8 cellular contexts compared by ENCODE assay signal in genomic region chr15:88704791-88705768, GRCh38.
DNase-seq lines count a peak whose midpoint lies in the region; ATAC-seq, FAIRE-seq and TF ChIP-seq lines count a peak whose summit lies in the region.

No MANE protein-coding gene starts in this region.

- H3K9me3 ChIP-seq in BE2C, result no peaks in the 10 kb centered on the region
- H3K9me3 ChIP-seq in endothelial cell of umbilical vein (replicated peaks; ENCODE audit: control insufficient read depth, insufficient read depth, low read length), result no peaks in the 10 kb centered on the region
- no peaks in the 10 kb centered on the region for H3K9me3 ChIP-seq in mesodermal cell (ENCODE audit: control insufficient read depth, low read length)
- H3K9me3 ChIP-seq in testis, result no peaks in the 10 kb centered on the region

- H3K9ac ChIP-seq in endothelial cell of umbilical vein (replicated peaks; ENCODE audit: extremely low read depth, insufficient read depth, low read length), result no peak overlapping the region

- H3K4me2 ChIP-seq in endothelial cell of umbilical vein (ENCODE audit: insufficient read depth, low read length), result peak overlapping the region; percentile 27

- POLR2A ChIA-PET in endothelial cell of umbilical vein (lab: Charles Lee), result no interaction called here

- TF ChIP-seq POLR2A in endothelial cell of umbilical vein (IDR thresholded peaks at IDR 0.05; ENCODE audit: low read depth, low read length), result no peak
- TF ChIP-seq POLR2A in testis (IDR thresholded peaks at IDR 0.05), result no peak

- CTCF ChIA-PET in endothelial cell of umbilical vein (lab: Charles Lee), result no interaction called here

- TF ChIP-seq CTCF in BE2C (IDR thresholded peaks at IDR 0.05; ENCODE audit: low read depth, low read length), result no peak
- TF ChIP-seq CTCF in endothelial cell of umbilical vein (IDR thresholded peaks at IDR 0.05; ENCODE audit: extremely low read depth in 1 of 2, insufficient read depth in 1 of 2, low read depth in 1 of 2, low read length in 2 of 2), result no peak
- TF ChIP-seq CTCF in testis (IDR thresholded peaks at IDR 0.05), result no peak

- no TSS peak for BruUV-seq in endothelial cell of umbilical vein (replicated peaks; lab: Mats Ljungman, UMichigan)

- H3K36me3 ChIP-seq in BE2C, result no peaks in the 10 kb centered on the region
- H3K36me3 ChIP-seq in endothelial cell of umbilical vein (ENCODE audit: control insufficient read depth in 2 of 2, extremely low read depth in 1 of 2, insufficient read depth in 2 of 2, low read length in 2 of 2), result no peaks in the 10 kb centered on the region
- no peaks in the 10 kb centered on the region for H3K36me3 ChIP-seq in mesodermal cell (ENCODE audit: control insufficient read depth, insufficient read depth, low read length)
- H3K36me3 ChIP-seq in testis (ENCODE audit: low read depth, missing control alignments), result no peaks in the 10 kb centered on the region

- WGBS in mesodermal cell (ENCODE audit: insufficient coverage in 2 of 2), 2 experiments, result 6 to 7% methylated on average over 45 to 48 of the region's 60 CpGs
- WGBS in testis, 2 donors, result 2 to 3% methylated on average over 59 of the region's 60 CpGs

- no peaks in the 10 kb centered on the region for H3K79me2 ChIP-seq in endothelial cell of umbilical vein (ENCODE audit: control insufficient read depth, insufficient read depth, low read length)

- H4K20me1 ChIP-seq in endothelial cell of umbilical vein (replicated peaks; ENCODE audit: control insufficient read depth, extremely low read depth, insufficient read depth, low read length), result no peaks in the 10 kb centered on the region

- H3K27me3 ChIP-seq in BE2C, result peaks cover 4% of the 10 kb centered on the region
- H3K27me3 ChIP-seq in endothelial cell of umbilical vein (ENCODE audit: control insufficient read depth in 2 of 2, insufficient read depth in 2 of 2, low read length in 2 of 2), result peaks cover 8 to 21% of the 10 kb centered on the region in 2 experiments
- no peaks in the 10 kb centered on the region for H3K27me3 ChIP-seq in testis

- H2AFZ ChIP-seq in endothelial cell of umbilical vein (ENCODE audit: low read depth, low read length), result peak overlapping the region; percentile 26

- H3K27ac ChIP-seq in endothelial cell of umbilical vein (ENCODE audit: insufficient read depth, low read depth, low read length) (no peak overlapping the region), mesodermal cell (ENCODE audit: low read depth, low read length, severe bottlenecking) (no peak overlapping the region), testis (no peak overlapping the region)

- intact Hi-C loops in endothelial cell of umbilical vein (cut with micrococcal nuclease), result loop anchor here (5.0 kb wide), 1 partner anchor 48 kb away; no protein-coding TSS in a partner anchor
- intact Hi-C loops in testis (cut with DNase I; ENCODE audit: low total_unique reads), result no loop called here

- H3K4me1 ChIP-seq in BE2C (no peaks in the 10 kb centered on the region; the same call in 1 of the 2 replicates), endothelial cell of umbilical vein (ENCODE audit: control insufficient read depth, extremely low read depth, insufficient read depth, low read length) (peaks cover 10% of the 10 kb centered on the region), mesodermal cell (ENCODE audit: control insufficient read depth, insufficient read depth, low read length, poor library complexity, severe bottlenecking) (no peaks in the 10 kb centered on the region), testis (no peaks in the 10 kb centered on the region)

- FAIRE-seq in endothelial cell of umbilical vein (lab: Jason Lieb, UNC), result no peak

- H3K4me3 ChIP-seq in BE2C (ENCODE audit: low read depth, low read length) (peak overlapping the region; percentile 45), endothelial cell of umbilical vein (replicated peaks in 1 of 3; ENCODE audit: insufficient read depth in 1 of 3, low read depth in 1 of 3, low read length in 3 of 3) (peak overlapping the region in 2 of 3 experiments; percentile 21 to 40), mesodermal cell (ENCODE audit: extremely low read depth, insufficient read depth, low read length, poor library complexity, severe bottlenecking) (peak overlapping the region; percentile 32), testis (peak overlapping the region; percentile 40 to 62)

- no peak for ATAC-seq in HG02885 (IDR thresholded peaks at IDR 0.05; ENCODE audit: poor library complexity, unreplicated experiment)
- no peak for ATAC-seq in HG02870 (IDR thresholded peaks at IDR 0.05; ENCODE audit: unreplicated experiment)

- no peaks in the 10 kb centered on the region for H3K9me1 ChIP-seq in endothelial cell of umbilical vein (replicated peaks; ENCODE audit: control insufficient read depth, extremely low read depth, insufficient read depth, low read length)

- peak; percentile 27 for DNase-seq in BE2C
- peak; percentile 8 for DNase-seq in NCI-H2227 treated with DMSO at 0.1 percent for 48 hours (lab: John Stamatoyannopoulos, UW)
- peak; percentile 27 for DNase-seq in endothelial cell of umbilical vein (ENCODE audit: low read depth, low spot score)
- DNase-seq in testis, result peak; percentile 34
- no peak for DNase-seq in SK-N-DZ (ENCODE audit: low spot score)

- dilution Hi-C loops in endothelial cell of umbilical vein (cut with MboI; ENCODE audit: extremely low pct_ligation_motif_present, low sequenced_read_pairs), result no loop called here

TF ChIP-seq in endothelial cell of umbilical vein, 7 proteins besides CTCF, POLR2A, EP300 and RAD21:
- peak; percentile 45 for TF ChIP-seq EZH2 (IDR thresholded peaks at IDR 0.05; ENCODE audit: borderline replicate concordance, low read depth, low read length, severe bottlenecking)
- TF ChIP-seq, protein P1, sequence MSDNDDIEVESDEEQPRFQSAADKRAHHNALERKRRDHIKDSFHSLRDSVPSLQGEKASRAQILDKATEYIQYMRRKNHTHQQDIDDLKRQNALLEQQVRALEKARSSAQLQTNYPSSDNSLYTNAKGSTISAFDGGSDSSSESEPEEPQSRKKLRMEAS (IDR thresholded peaks at IDR 0.05; ENCODE audit: insufficient read depth, insufficient read length), result no peak
